In genomic region chr19:35224681-35225604, GRCh38 we compare ENCODE assay signal across 1 cellular context.
TF ChIP-seq lines count a peak whose summit lies in the region.

No MANE protein-coding gene starts in this region.

TF ChIP-seq in K562, 482 proteins besides CTCF, POLR2A, EP300 and RAD21 (continued from another document and continues in another):
- TF ChIP-seq ZMIZ1 (IDR thresholded peaks at IDR 0.05; ENCODE audit: low read depth in 2 of 2, low read length in 2 of 2) (0 out of 4 replicates have a peak, but pooled peaks of 1 of the 2 experiments have one; percentile 20), ZNF740 (CRISPR knock-in tag; IDR thresholded peaks at IDR 0.05) (no peak), ZNF740 (tag; IDR thresholded peaks at IDR 0.05) (no peak), NFATC3 (IDR thresholded peaks at IDR 0.05) (no peak), THAP7 (CRISPR knock-in tag; IDR thresholded peaks at IDR 0.05) (no peak), RCOR1 (IDR thresholded peaks at IDR 0.05; ENCODE audit: borderline replicate concordance in 1 of 2, low read depth in 2 of 2, low read length in 2 of 2) (0 out of 4 replicates have a peak, but pooled peaks of 1 of the 2 experiments have one; percentile 33), CBFB (CRISPR knock-in tag; IDR thresholded peaks at IDR 0.05) (0 out of 2 replicates have a peak, but pooled peaks have one; percentile 47), VEZF1 (CRISPR knock-in tag; IDR thresholded peaks at IDR 0.05) (peak; percentile 85), PKNOX1 (IDR thresholded peaks at IDR 0.05) (0 out of 2 replicates have a peak, but pooled peaks have one; percentile 8), E2F6 (IDR thresholded peaks at IDR 0.05; ENCODE audit: borderline replicate concordance in 1 of 2, extremely low read depth in 1 of 2, insufficient read depth in 1 of 2, insufficient read length in 1 of 2, low read depth in 1 of 2, low read length in 1 of 2, poor library complexity in 1 of 2, severe bottlenecking in 1 of 2) (peak; percentile 64 to 65), NCOA1 (IDR thresholded peaks at IDR 0.05; ENCODE audit: low read depth) (no peak), ZNF592 (IDR thresholded peaks at IDR 0.05) (peak; percentile 28; the same call in 1 of the 2 replicates), ZNF695 (CRISPR knock-in tag; IDR thresholded peaks at IDR 0.05) (no peak), ZBTB7A (IDR thresholded peaks at IDR 0.05; ENCODE audit: borderline replicate concordance, control insufficient read depth, low read depth, low read length) (peak; percentile 59; the same call in 1 of the 2 replicates), DDX20 (tag; IDR thresholded peaks at IDR 0.05; ENCODE audit: low read depth) (no peak), CXXC5 (CRISPR knock-in tag; IDR thresholded peaks at IDR 0.05) (peak; percentile 37), ZHX1 (conservative IDR thresholded peaks at IDR 0.05; ENCODE audit: low read length) (no peak), NR4A1 (CRISPR knock-in tag; IDR thresholded peaks at IDR 0.05) (no peak), NR4A1 (tag; IDR thresholded peaks at IDR 0.05) (0 out of 2 replicates have a peak, but pooled peaks have one; percentile 33), FIP1L1 (IDR thresholded peaks at IDR 0.05; ENCODE audit: low read depth, low read length, poor library complexity, severe bottlenecking) (peak; percentile 41), KDM4B (IDR thresholded peaks at IDR 0.05; ENCODE audit: borderline replicate concordance in 2 of 2, low read depth in 1 of 2) (0 out of 4 replicates have a peak, but pooled peaks of 1 of the 2 experiments have one; percentile 28), KHSRP (IDR thresholded peaks at IDR 0.05) (no peak)
